ENCODE assay signal across 15 cellular contexts in genomic region chr14:90109858-90110257, GRCh38. TPM values are rescaled to one million over a fixed set of nuclear protein-coding genes. Genes with fewer than 3 reads are reported as not detected.
DNase-seq lines count a peak whose midpoint lies in the region; ATAC-seq and TF ChIP-seq lines count a peak whose summit lies in the region.
"Had no signal": no experiment of that assay in that cellular context is flagged by ENCODE, and none has a peak within 500 bp of the region (broad histone marks: within the 10 kb centered on the region; RNA-seq: fewer than 3 reads in every experiment).

No MANE protein-coding gene starts in this region.

- H3K4me2 ChIP-seq in GM23338: no peak overlapping the region
- H3K4me2 ChIP-seq in SK-N-SH: no peak overlapping the region

- 64% methylated on average over 10 of the region's 10 CpGs for WGBS in SK-N-SH (ENCODE audit: low lambda C conversion rate)

- H3K9me3 Mint-ChIP-seq in GM23338: no peaks in the 10 kb centered on the region
- H3K9me3 Mint-ChIP-seq: naive B cell had no signal

- H3K9me2 ChIP-seq in GM23338 (ENCODE audit: insufficient read depth) (no peaks in the 10 kb centered on the region; the same call in 1 of the 2 replicates), SK-N-SH (no peaks in the 10 kb centered on the region)

- H3K36me3 ChIP-seq in GM23338 (ENCODE audit: insufficient read depth) (no peaks in the 10 kb centered on the region), SK-N-SH (replicated peaks in 1 of 2; ENCODE audit: control insufficient read depth in 1 of 2, insufficient read depth in 2 of 2, low read length in 1 of 2) (no peaks in the 10 kb centered on the region)
- H3K36me3 ChIP-seq: ascending aorta, gastroesophageal sphincter, tibial nerve had no signal

- no peaks in the 10 kb centered on the region for H3K4me1 Mint-ChIP-seq in GM23338
- H3K4me1 Mint-ChIP-seq: naive B cell had no signal

- H3K4me3 ChIP-seq in GM23338 (no peak overlapping the region), SK-N-SH (ENCODE audit: low read depth in 2 of 2, low read length in 1 of 2) (no peak overlapping the region)
- H3K4me3 ChIP-seq: ascending aorta, gastroesophageal sphincter, GM23248, tibial nerve had no signal

- no peaks in the 10 kb centered on the region for H3K27me3 ChIP-seq in GM23338 (ENCODE audit: insufficient read depth)
- no peaks in the 10 kb centered on the region; the same call in 1 of the 2 replicates for H3K27me3 ChIP-seq in SK-N-SH (ENCODE audit: insufficient read depth)
- H3K27me3 ChIP-seq: ascending aorta, tibial nerve had no signal

- CTCF ChIA-PET in SK-N-SH (lab: Yijun Ruan, JAX): interaction anchor here (0.6 to 3.5 kb wide), 12 partner anchors 9 to 137 kb away, joined by 3 to 29 read pairs (median 4); no protein-coding TSS in a partner anchor

- ATAC-seq in GM23338 (peak; percentile 98), GM18907 (IDR thresholded peaks at IDR 0.05; ENCODE audit: unreplicated experiment) (no peak), HG02678 (IDR thresholded peaks at IDR 0.05; ENCODE audit: unreplicated experiment) (no peak), GM18868 (IDR thresholded peaks at IDR 0.05; ENCODE audit: unreplicated experiment) (no peak)
- ATAC-seq: gastroesophageal sphincter had no signal

- H3K27me3 Mint-ChIP-seq in GM23338 (ENCODE audit: insufficient read depth, low read depth, poor library complexity): peaks cover 7% of the 10 kb centered on the region

- no peaks in the 10 kb centered on the region for H3K9me3 ChIP-seq in SK-N-SH
- H3K9me3 ChIP-seq: ascending aorta, gastroesophageal sphincter, tibial nerve had no signal

- no peaks in the 10 kb centered on the region for H3K4me1 ChIP-seq in GM23338 (ENCODE audit: insufficient read depth)
- H3K4me1 ChIP-seq in SK-N-SH (ENCODE audit: control insufficient read depth in 1 of 2, insufficient read depth in 2 of 2, low read depth in 1 of 2, low read length in 1 of 2): no peaks in the 10 kb centered on the region
- H3K4me1 ChIP-seq: ascending aorta, gastroesophageal sphincter, tibial nerve had no signal

- POLR2A ChIA-PET in SK-N-SH (lab: Yijun Ruan, JAX): interaction anchor here (0.6 kb wide), 1 partner anchor 52 kb away, joined by 3 read pairs; no protein-coding TSS in a partner anchor

- peak; percentile 57 for TF ChIP-seq RAD21 in SK-N-SH (IDR thresholded peaks at IDR 0.05; ENCODE audit: low read length)

- DNase-seq in NCI-H1417 (lab: John Stamatoyannopoulos, UW): peak in 2 of 3 experiments; percentile 8 to 39
- DNase-seq in NCI-H1417 treated with DMSO at 0.1 percent for 48 hours (lab: John Stamatoyannopoulos, UW): no peak
- peak; percentile 80 for DNase-seq in GM23338 (ENCODE audit: low spot score)
- peak; percentile 42 for DNase-seq in SK-N-SH
- DNase-seq in islet precursor cell: peak; percentile 59
- DNase-seq: activated CD8-positive, alpha-beta memory T cell treated with anti-CD3 and anti-CD28 coated beads for 24 hours; GM23248; naive B cell; stimulated activated CD4-positive, alpha-beta T cell treated with anti-CD3 and anti-CD28 coated beads, Interleukin-4, amount 100 ng/mL, for 4 hours had no signal

- no peak for TF ChIP-seq EP300 in SK-N-SH (IDR thresholded peaks at IDR 0.05; ENCODE audit: borderline replicate concordance in 1 of 2, low read depth in 1 of 2, low read length in 1 of 2)

- H3K27ac Mint-ChIP-seq in GM23338: no peak overlapping the region; the same call in 1 of the 2 replicates

- H3K27ac ChIP-seq in GM23338 (ENCODE audit: low read depth) (no peak overlapping the region), SK-N-SH (ENCODE audit: low read depth in 2 of 2, low read length in 1 of 2) (no peak overlapping the region)
- H3K27ac ChIP-seq: ascending aorta, gastroesophageal sphincter, GM23248, tibial nerve had no signal

- H3F3A ChIP-seq in GM23338 (replicated peaks; ENCODE audit: low read depth) (no peaks in the 10 kb centered on the region), SK-N-SH (replicated peaks; ENCODE audit: insufficient read depth) (no peaks in the 10 kb centered on the region)

- no peaks in the 10 kb centered on the region for H3K36me3 Mint-ChIP-seq in GM23338 (ENCODE audit: low read depth)
- H3K36me3 Mint-ChIP-seq: naive B cell had no signal

- TF ChIP-seq CTCF in GM23338 (conservative IDR thresholded peaks at IDR 0.05; ENCODE audit: low read depth in 2 of 2) (peak; percentile 66 to 76), SK-N-SH (IDR thresholded peaks at IDR 0.05) (peak; percentile 49)

- H2AFZ ChIP-seq in GM23338 (no peak overlapping the region), SK-N-SH (ENCODE audit: low read depth) (no peak overlapping the region)
- H2AFZ ChIP-seq: GM23248 had no signal

- no peak overlapping the region for H3K4me3 Mint-ChIP-seq in GM23338
- H3K4me3 Mint-ChIP-seq: naive B cell had no signal

- no peaks in the 10 kb centered on the region for H3K79me2 ChIP-seq in GM23338 (replicated peaks; ENCODE audit: insufficient read depth)
- H3K79me2 ChIP-seq in SK-N-SH (ENCODE audit: insufficient read depth): no peaks in the 10 kb centered on the region

- no peak overlapping the region for H3K9ac ChIP-seq in SK-N-SH
- H3K9ac ChIP-seq: GM23248 had no signal

- H4K20me1 ChIP-seq in GM23338 (replicated peaks; ENCODE audit: insufficient read depth): no peaks in the 10 kb centered on the region
- H4K20me1 ChIP-seq in SK-N-SH (ENCODE audit: insufficient read depth): no peaks in the 10 kb centered on the region

TF ChIP-seq in GM23338, 12 proteins besides CTCF, POLR2A, EP300 and RAD21:
- TF ChIP-seq POLR2AphosphoS5 (IDR thresholded peaks at IDR 0.05; ENCODE audit: low read depth) (no peak), STAT1 (IDR thresholded peaks at IDR 0.05; ENCODE audit: unreplicated experiment) (no peak), EZH2 (IDR thresholded peaks at IDR 0.05; ENCODE audit: low read depth, unreplicated experiment) (no peak)

TF ChIP-seq in SK-N-SH, 30 proteins besides CTCF, POLR2A, EP300 and RAD21 (continues in another document):
- TF ChIP-seq ZBTB33 (IDR thresholded peaks at IDR 0.05; ENCODE audit: borderline replicate concordance, low read depth): no peak
- no peak for TF ChIP-seq CHD2 (IDR thresholded peaks at IDR 0.05; ENCODE audit: low read length, partially characterized antibody)
- no peak for TF ChIP-seq JUND (IDR thresholded peaks at IDR 0.05)
- TF ChIP-seq USF2 (IDR thresholded peaks at IDR 0.05; ENCODE audit: borderline replicate concordance, low read depth, low read length): no peak
- no peak for TF ChIP-seq YY1 (IDR thresholded peaks at IDR 0.05; ENCODE audit: low read depth)
- no peak for TF ChIP-seq MAX (IDR thresholded peaks at IDR 0.05; ENCODE audit: low read depth)
- no peak for TF ChIP-seq RFX5 (IDR thresholded peaks at IDR 0.05; ENCODE audit: low read length)
- no peak for TF ChIP-seq MEF2A (IDR thresholded peaks at IDR 0.05; ENCODE audit: borderline replicate concordance, low read depth)
- TF ChIP-seq TEAD4 (IDR thresholded peaks at IDR 0.05; ENCODE audit: borderline replicate concordance, insufficient read depth): no peak
- no peak for TF ChIP-seq NRF1 (IDR thresholded peaks at IDR 0.05; ENCODE audit: low read depth, low read length)
- TF ChIP-seq POLR2AphosphoS5 (IDR thresholded peaks at IDR 0.05; ENCODE audit: low read depth, low read length): no peak
- no peak for TF ChIP-seq PBX3 (IDR thresholded peaks at IDR 0.05)

RNA-seq across cellular contexts. Expression of gene KCNK13, which starts 48.1 kb away (rescaled TPM):
- 0.89 and 1.0 TPM in 2 replicates for total RNA-seq in GM23338 (2014; rRNA removed; shearing (Covaris generic))
- polyA plus RNA-seq in GM23338 (2016; fragmentation: Nextera tagmentation; extraction: Ambion mirVana) (0.21 and 0.42 TPM in 2 replicates), SK-N-SH (2012; rRNA removed) (not detected in 2 replicates)
- 0.01 TPM in 1 of 2 replicates, not detected in the other for polyA plus RNA-seq in SK-N-SH (2012; cell fraction: cytosol; rRNA removed)
- polyA plus RNA-seq in SK-N-SH (2012; cell fraction: nucleus; rRNA removed): not detected in 2 replicates
- total RNA-seq: ascending aorta, GM23248 had no signal
- polyA plus RNA-seq: GM23248 had no signal
